In genomic region chr7:151012921-151013347, GRCh38 we compare ENCODE assay signal across 8 cellular contexts. TPM values are rescaled to one million over a fixed set of nuclear protein-coding genes. Genes with fewer than 3 reads are reported as not detected.
DNase-seq lines count a peak whose midpoint lies in the region; ATAC-seq and TF ChIP-seq lines count a peak whose summit lies in the region.

No MANE protein-coding gene starts in this region.

- H3K9me3 ChIP-seq in Panc1 (ENCODE audit: control insufficient read depth, insufficient read depth, low read depth, low read length) (no peaks in the 10 kb centered on the region), neuronal stem cell (replicated peaks in 1 of 2; ENCODE audit: control insufficient read depth in 2 of 2, insufficient read depth in 1 of 2, low read depth in 1 of 2, low read length in 2 of 2) (no peaks in the 10 kb centered on the region)

- peak overlapping the region; percentile 93 for H2AK5ac ChIP-seq in neuronal stem cell (ENCODE audit: low read depth, low read length)

- no peak overlapping the region for H2BK12ac ChIP-seq in neuronal stem cell (ENCODE audit: low read length)

- H3K9ac ChIP-seq in neuronal stem cell (ENCODE audit: low read depth, low read length, poor library complexity): peak overlapping the region; percentile 12

- no peak overlapping the region for H3K4ac ChIP-seq in neuronal stem cell (ENCODE audit: low read length)

- no peak overlapping the region for H3K27ac Mint-ChIP-seq in activated naive CD4-positive, alpha-beta T cell treated with anti-CD3 and anti-CD28 coated beads for 36 hours

- no peaks in the 10 kb centered on the region for H3K9me3 Mint-ChIP-seq in activated naive CD4-positive, alpha-beta T cell treated with anti-CD3 and anti-CD28 coated beads for 36 hours

- peak; percentile 47 for ATAC-seq in Panc1
- ATAC-seq in GM19324 (IDR thresholded peaks at IDR 0.05; ENCODE audit: low FRiP score, unreplicated experiment): no peak
- ATAC-seq in HG03565 (IDR thresholded peaks at IDR 0.05; ENCODE audit: unreplicated experiment): no peak

- H2BK5ac ChIP-seq in neuronal stem cell (ENCODE audit: low read length): peak overlapping the region; percentile 77

- H3K4me3 Mint-ChIP-seq in activated naive CD4-positive, alpha-beta T cell treated with anti-CD3 and anti-CD28 coated beads for 36 hours: peak overlapping the region; percentile 21

- H3K27me3 Mint-ChIP-seq in activated naive CD4-positive, alpha-beta T cell treated with anti-CD3 and anti-CD28 coated beads for 36 hours (ENCODE audit: low read depth): no peaks in the 10 kb centered on the region

- no TSS peak for BruUV-seq in Panc1 (replicated peaks; lab: Mats Ljungman, UMichigan)

- POLR2A ChIA-PET in Panc1 (lab: Charles Lee): interaction anchor here (0.6 kb wide), 1 partner anchor 21 kb away, joined by 7 read pairs; no protein-coding TSS in a partner anchor

- H4K8ac ChIP-seq in neuronal stem cell (ENCODE audit: low read depth, low read length): no peak overlapping the region

- CTCF ChIA-PET in activated naive CD4-positive, alpha-beta T cell treated with anti-CD3 and anti-CD28 coated beads for 36 hours (lab: Charles Lee): interaction anchor here (1.0 to 1.8 kb wide), 2 partner anchors 72 to 98 kb away, joined by 3 to 7 read pairs; no protein-coding TSS in a partner anchor
- CTCF ChIA-PET in Panc1 (lab: Charles Lee): no interaction called here

- peak overlapping the region; percentile 95 for H3K18ac ChIP-seq in neuronal stem cell (ENCODE audit: low read length)

- no peak overlapping the region; a peak in 1 of 4 replicates for H3K4me3 ChIP-seq in Panc1 (ENCODE audit: low read depth in 2 of 2, low read length in 2 of 2)
- H3K4me3 ChIP-seq in epithelial cell of esophagus (ENCODE audit: low read length): no peak overlapping the region
- peak overlapping the region in 1 of 2 donors; percentile 33 for H3K4me3 ChIP-seq in neuronal stem cell (ENCODE audit: low read length in 2 of 2)

- peak overlapping the region; percentile 95 for H2BK15ac ChIP-seq in neuronal stem cell (ENCODE audit: low read length)

- peak overlapping the region; percentile 64 for H4K91ac ChIP-seq in neuronal stem cell (ENCODE audit: low read depth, low read length, poor library complexity)

- H3K4me2 ChIP-seq in neuronal stem cell (ENCODE audit: insufficient read depth, low read length, poor library complexity, severe bottlenecking): peak overlapping the region; percentile 52

- H3K79me1 ChIP-seq in neuronal stem cell (ENCODE audit: low read depth, low read length): peaks cover 2% of the 10 kb centered on the region

- peak overlapping the region; percentile 82 for H3K23ac ChIP-seq in neuronal stem cell (ENCODE audit: low read depth, low read length, poor library complexity)

- peaks cover 33% of the 10 kb centered on the region for H3K4me1 ChIP-seq in Panc1 (ENCODE audit: control insufficient read depth, insufficient read depth, low read length)
- H3K4me1 ChIP-seq in neuronal stem cell (ENCODE audit: control insufficient read depth in 2 of 2, insufficient read depth in 1 of 2, low read depth in 1 of 2, low read length in 2 of 2): peaks cover 22 to 42% of the 10 kb centered on the region in 2 donors

- peak overlapping the region; percentile 21 for H2AFZ ChIP-seq in neuronal stem cell (ENCODE audit: low read length)

- in situ Hi-C loops in Panc1 (cut with HindIII; ENCODE audit: low pct_unique_long_range_greater_than_20kb, low sequenced_read_pairs): no loop called here

- WGBS in neuronal stem cell (ENCODE audit: extremely low coverage in 2 of 2, insufficient read length in 2 of 2, insufficient replicate concordance in 1 of 2), 2 donors: no CpG with 5 or more reads among the region's 23 CpGs

- H3K14ac ChIP-seq in neuronal stem cell (ENCODE audit: low read length): no peak overlapping the region

- peak; percentile 85 for TF ChIP-seq CTCF in Panc1 (IDR thresholded peaks at IDR 0.05)
- peak; percentile 52 for TF ChIP-seq CTCF in epithelial cell of esophagus (IDR thresholded peaks at IDR 0.05; ENCODE audit: insufficient read depth, low read depth, low read length, missing control alignments)

- no peak overlapping the region for H3K27ac ChIP-seq in Panc1 (ENCODE audit: low read length)
- peak overlapping the region; percentile 47 for H3K27ac ChIP-seq in neuronal stem cell (replicated peaks; ENCODE audit: low read length)

- no peaks in the 10 kb centered on the region for H3K36me3 Mint-ChIP-seq in activated naive CD4-positive, alpha-beta T cell treated with anti-CD3 and anti-CD28 coated beads for 36 hours (ENCODE audit: low read depth)

- peak; percentile 36 for DNase-seq in activated naive CD4-positive, alpha-beta T cell treated with anti-CD3 and anti-CD28 coated beads for 36 hours
- no peak for DNase-seq in activated naive CD4-positive, alpha-beta T cell treated with anti-CD3 and anti-CD28 coated beads, Interleukin-2, amount 50 U/mL, for 16 hours
- DNase-seq in Panc1 (ENCODE audit: low read depth, low spot score) (no peak), epithelial cell of esophagus (ENCODE audit: low read depth) (peak; percentile 38), neuronal stem cell (ENCODE audit: low spot score) (no peak)
- no peak for DNase-seq in stimulated activated CD4-positive, alpha-beta T cell treated with anti-CD3 and anti-CD28 coated beads, Interleukin-12 subunit alpha, Interleukin-12 subunit beta, amount 100 ng/mL, for 4 hours

- intact Hi-C loops in activated naive CD4-positive, alpha-beta T cell treated with anti-CD3 and anti-CD28 coated beads for 36 hours (cut with micrococcal nuclease): loop anchor here (1.0 to 5.0 kb wide), 4 partner anchors 45 to 339 kb away; partner anchors contain the start of gene TMUB1
- intact Hi-C loops in Panc1 (cut with micrococcal nuclease; ENCODE audit: unreplicated experiment): loop anchor here (2.0 kb wide), 1 partner anchor 98 kb away; no protein-coding TSS in a partner anchor

- peaks cover 77% of the 10 kb centered on the region for H3K4me1 Mint-ChIP-seq in activated naive CD4-positive, alpha-beta T cell treated with anti-CD3 and anti-CD28 coated beads for 36 hours (ENCODE audit: low read depth)

- H3K36me3 ChIP-seq in Panc1 (ENCODE audit: control insufficient read depth, insufficient read depth, low read length) (no peaks in the 10 kb centered on the region), neuronal stem cell (replicated peaks in 1 of 2; ENCODE audit: control insufficient read depth in 2 of 2, insufficient read depth in 2 of 2, low read length in 2 of 2) (peaks cover 0 to 5% of the 10 kb centered on the region in 2 donors)

- no peaks in the 10 kb centered on the region for H3K27me3 ChIP-seq in Panc1 (ENCODE audit: control insufficient read depth, insufficient read depth, low read length)
- H3K27me3 ChIP-seq in neuronal stem cell (ENCODE audit: control insufficient read depth in 3 of 3, insufficient read depth in 3 of 3, low read depth in 1 of 3, low read length in 3 of 3): peaks cover 0 to 5% (median 0%) of the 10 kb centered on the region in 3 experiments

- H2BK120ac ChIP-seq in neuronal stem cell (ENCODE audit: low read depth, low read length): peak overlapping the region; percentile 67

RNA-seq across cellular contexts. Expression of gene ATG9B, which starts 11.4 kb away (rescaled TPM):
- 1 to 10 TPM; 2.8 to 4.0 TPM for total RNA-seq in activated naive CD4-positive, alpha-beta T cell treated with anti-CD3 and anti-CD28 coated beads for 36 hours
- 0.98 TPM for total RNA-seq in Panc1 (2021; ENCODE audit: unreplicated experiment)
- polyA plus RNA-seq in Panc1 (2012; ENCODE audit: insufficient read length): 1.6 TPM
- 6.3 TPM for polyA plus RNA-seq in neuronal stem cell (2013, experiment 1 of 2)
- polyA plus RNA-seq in neuronal stem cell (2013, experiment 2 of 2): 5.0 TPM

RNA-seq across cellular contexts. Expression of gene ABCB8, which starts 15.3 kb away (rescaled TPM):
- total RNA-seq in activated naive CD4-positive, alpha-beta T cell treated with anti-CD3 and anti-CD28 coated beads for 36 hours: 10 to 100 TPM; 41.3 to 47.8 TPM
- total RNA-seq in Panc1 (2021; ENCODE audit: unreplicated experiment): 49.8 TPM
- polyA plus RNA-seq in Panc1 (2012; ENCODE audit: insufficient read length): 52.3 TPM
- 8.6 TPM for polyA plus RNA-seq in neuronal stem cell (2013, experiment 1 of 2)
- 8.5 TPM for polyA plus RNA-seq in neuronal stem cell (2013, experiment 2 of 2)

RNA-seq across cellular contexts. Expression of gene NOS3, which starts 22.1 kb away (rescaled TPM):
- total RNA-seq in activated naive CD4-positive, alpha-beta T cell treated with anti-CD3 and anti-CD28 coated beads for 36 hours: 1 to 10 TPM; 7.1 to 9.2 TPM
- 3.1 TPM for total RNA-seq in Panc1 (2021; ENCODE audit: unreplicated experiment)
- polyA plus RNA-seq in Panc1 (2012; ENCODE audit: insufficient read length): 7.4 TPM
- 5.4 TPM for polyA plus RNA-seq in neuronal stem cell (2013, experiment 1 of 2)
- polyA plus RNA-seq in neuronal stem cell (2013, experiment 2 of 2): 5.6 TPM

RNA-seq across cellular contexts. Expression of gene KCNH2, which starts 34.8 kb away (rescaled TPM):
- total RNA-seq in activated naive CD4-positive, alpha-beta T cell treated with anti-CD3 and anti-CD28 coated beads for 36 hours: under 1 TPM; 0.17 to 0.19 TPM
- total RNA-seq in Panc1 (2021; ENCODE audit: unreplicated experiment): 1.8 TPM
- polyA plus RNA-seq in Panc1 (2012; ENCODE audit: insufficient read length): 3.1 TPM
- polyA plus RNA-seq in neuronal stem cell (2013, experiment 1 of 2): 9.1 TPM
- polyA plus RNA-seq in neuronal stem cell (2013, experiment 2 of 2): 9.1 TPM

RNA-seq across cellular contexts. Expression of gene ASIC3, which starts 35.4 kb away (rescaled TPM):
- 1 to 10 TPM; 6.8 to 7.9 TPM for total RNA-seq in activated naive CD4-positive, alpha-beta T cell treated with anti-CD3 and anti-CD28 coated beads for 36 hours
- 1.3 TPM for total RNA-seq in Panc1 (2021; ENCODE audit: unreplicated experiment)
- 1.7 TPM for polyA plus RNA-seq in Panc1 (2012; ENCODE audit: insufficient read length)
- 5.1 TPM for polyA plus RNA-seq in neuronal stem cell (2013, experiment 1 of 2)
- polyA plus RNA-seq in neuronal stem cell (2013, experiment 2 of 2): 4.6 TPM

Comparison
In these comparisons a context has a peak if more than half of its experiments do, and no peak if none do; other contexts are left out.
1. DNase-seq: peak in activated naive CD4-positive, alpha-beta T cell treated with anti-CD3 and anti-CD28 coated beads for 36 hours (single experiment) and epithelial cell of esophagus (single experiment); none in activated naive CD4-positive, alpha-beta T cell treated with anti-CD3 and anti-CD28 coated beads, Interleukin-2, amount 50 U/mL, for 16 hours (single experiment), Panc1 (single experiment), neuronal stem cell (single experiment) and stimulated activated CD4-positive, alpha-beta T cell treated with anti-CD3 and anti-CD28 coated beads, Interleukin-12 subunit alpha, Interleukin-12 subunit beta, amount 100 ng/mL, for 4 hours (single experiment).